Comparison of ENCODE assay signal across 10 cellular contexts in genomic region chr18:75248426-75249191, GRCh38. TPM values are rescaled to one million over a fixed set of nuclear protein-coding genes. Genes with fewer than 3 reads are reported as not detected.
A peak's percentile ranks its signal among the peaks of the same experiment; 100 is the strongest.
DNase-seq lines count a peak whose midpoint lies in the region; ATAC-seq, FAIRE-seq and TF ChIP-seq lines count a peak whose summit lies in the region.
"Had no signal": no experiment of that assay in that cellular context is flagged by ENCODE, and none has a peak within 500 bp of the region (broad histone marks: within the 10 kb centered on the region; RNA-seq: fewer than 3 reads in every experiment).

No MANE protein-coding gene starts in this region.

- H3K9me3 ChIP-seq in HepG2 (ENCODE audit: low read length) (no peaks in the 10 kb centered on the region), tibial artery (no peaks in the 10 kb centered on the region)

- no peak for ATAC-seq in activated T-cell treated with anti-CD3 and anti-CD28 coated beads, Interleukin-2, amount 50 U/mL, for 4 hours
- no peak for ATAC-seq in activated naive CD8-positive, alpha-beta T cell treated with anti-CD3 and anti-CD28 coated beads, Interleukin-2, amount 10 ng/mL, durations not matched to agents 7 days and 5 days (ENCODE audit: low read depth)
- ATAC-seq in HepG2 (peak; percentile 16; the same call in 1 of the 3 replicates), GM21723 (IDR thresholded peaks at IDR 0.05; ENCODE audit: unreplicated experiment) (no peak), HG03378 (IDR thresholded peaks at IDR 0.05; ENCODE audit: unreplicated experiment) (no peak)

- peak overlapping the region; percentile 58 for H3K4me2 ChIP-seq in HepG2 (ENCODE audit: low read depth, low read length)

- peak overlapping the region; percentile 31 for H2AFZ ChIP-seq in HepG2 (ENCODE audit: low read length)

- H3K27ac ChIP-seq in HepG2 (ENCODE audit: extremely low read length, insufficient read depth, low read length) (no peak overlapping the region), tibial artery (peak overlapping the region; percentile 53 to 68)
- H3K27ac ChIP-seq: KMS-11 had no signal

- H3K9me3 Mint-ChIP-seq in activated T-cell treated with anti-CD3 and anti-CD28 coated beads, Interleukin-2, amount 50 U/mL, for 4 hours: no peaks in the 10 kb centered on the region
- H3K9me3 Mint-ChIP-seq in activated naive CD8-positive, alpha-beta T cell treated with anti-CD3 and anti-CD28 coated beads, Interleukin-2, amount 10 ng/mL, durations not matched to agents 7 days and 5 days: peaks cover 3% of the 10 kb centered on the region

- WGBS in HepG2 (ENCODE audit: low lambda C conversion rate): 93% methylated on average over 10 of the region's 21 CpGs

- H3K36me3 ChIP-seq in HepG2 (replicated peaks in 1 of 2; ENCODE audit: control insufficient read depth in 1 of 2, insufficient read depth in 2 of 2, low read length in 2 of 2) (no peaks in the 10 kb centered on the region), tibial artery (no peaks in the 10 kb centered on the region)

- H3K79me2 ChIP-seq in HepG2 (ENCODE audit: insufficient read depth, low read length): peaks cover 5% of the 10 kb centered on the region

- H4K20me1 ChIP-seq in HepG2 (ENCODE audit: insufficient read depth, low read length): no peaks in the 10 kb centered on the region

- H3K4me1 Mint-ChIP-seq in activated T-cell treated with anti-CD3 and anti-CD28 coated beads, Interleukin-2, amount 50 U/mL, for 4 hours (ENCODE audit: low read depth): peaks cover 67% of the 10 kb centered on the region
- peaks cover 42% of the 10 kb centered on the region for H3K4me1 Mint-ChIP-seq in activated naive CD8-positive, alpha-beta T cell treated with anti-CD3 and anti-CD28 coated beads, Interleukin-2, amount 10 ng/mL, durations not matched to agents 7 days and 5 days

- H3K4me3 Mint-ChIP-seq in activated T-cell treated with anti-CD3 and anti-CD28 coated beads, Interleukin-2, amount 50 U/mL, for 4 hours: peak overlapping the region; percentile 85
- H3K4me3 Mint-ChIP-seq in activated naive CD8-positive, alpha-beta T cell treated with anti-CD3 and anti-CD28 coated beads, Interleukin-2, amount 10 ng/mL, durations not matched to agents 7 days and 5 days: peak overlapping the region; percentile 92

- H3K27ac Mint-ChIP-seq in activated naive CD8-positive, alpha-beta T cell treated with anti-CD3 and anti-CD28 coated beads, Interleukin-2, amount 10 ng/mL, durations not matched to agents 7 days and 5 days: peak overlapping the region; percentile 95

- no peaks in the 10 kb centered on the region for H3K36me3 Mint-ChIP-seq in activated T-cell treated with anti-CD3 and anti-CD28 coated beads, Interleukin-2, amount 50 U/mL, for 4 hours (ENCODE audit: insufficient read depth)
- peaks cover 4% of the 10 kb centered on the region for H3K36me3 Mint-ChIP-seq in activated naive CD8-positive, alpha-beta T cell treated with anti-CD3 and anti-CD28 coated beads, Interleukin-2, amount 10 ng/mL, durations not matched to agents 7 days and 5 days

- FAIRE-seq in HepG2 (lab: Jason Lieb, UNC): no peak

- no peaks in the 10 kb centered on the region for H3K27me3 ChIP-seq in HepG2 (ENCODE audit: control insufficient read depth in 1 of 2, insufficient read depth in 2 of 2, low read length in 2 of 2)
- no peaks in the 10 kb centered on the region for H3K27me3 ChIP-seq in tibial artery

- no TSS peak for BruUV-seq in HepG2 (replicated peaks; lab: Mats Ljungman, UMichigan)

- no peak for TF ChIP-seq RAD21 in HepG2 (CRISPR knock-in tag; IDR thresholded peaks at IDR 0.05)

- no peak for TF ChIP-seq POLR2A in HepG2 (IDR thresholded peaks at IDR 0.05; ENCODE audit: insufficient read depth in 1 of 2, low read depth in 2 of 2, low read length in 2 of 2)

- in situ Hi-C loops in HepG2 (cut with HindIII; ENCODE audit: extremely low pct_ligation_motif_present, low pct_unique_long_range_greater_than_20kb): no loop called here

- H3K9ac ChIP-seq in HepG2 (ENCODE audit: insufficient read depth, low read depth, low read length): peak overlapping the region; percentile 42; the same call in 1 of the 2 replicates
- H3K9ac ChIP-seq: KMS-11 had no signal

- POLR2A ChIA-PET in activated naive CD8-positive, alpha-beta T cell treated with anti-CD3 and anti-CD28 coated beads, Interleukin-2, amount 10 ng/mL, durations not matched to agents 7 days and 5 days (lab: Charles Lee): interaction anchor here (0.5 to 1.9 kb wide), 3 partner anchors 38 to 46 kb away, joined by 4 to 9 read pairs (median 9); partner anchors contain the start of genes PTGR3 and TSHZ1
- POLR2A ChIA-PET in HepG2 (lab: Yijun Ruan, JAX): interaction anchor here (0.9 kb wide), 1 partner anchor 39 kb away, joined by 3 read pairs; the partner anchor contains the start of gene TSHZ1

- intact Hi-C loops in HepG2 (cut with micrococcal nuclease; ENCODE audit: unreplicated experiment): no loop called here
- intact Hi-C loops in tibial artery (cut with DNase I; ENCODE audit: low total_unique reads): no loop called here

- TF ChIP-seq CTCF in HepG2 (CRISPR knock-in tag; IDR thresholded peaks at IDR 0.05) (no peak), tibial artery (IDR thresholded peaks at IDR 0.05) (no peak)

- peak overlapping the region in 1 of 3 experiments; percentile 50; a peak in 3 of 6 replicates for H3K4me3 ChIP-seq in HepG2 (replicated peaks in 1 of 3; ENCODE audit: insufficient read depth in 1 of 3, low read depth in 2 of 3, low read length in 3 of 3)
- peak overlapping the region; percentile 47 to 48 for H3K4me3 ChIP-seq in tibial artery

- no peak for DNase-seq in activated T-cell treated with anti-CD3 and anti-CD28 coated beads, Interleukin-2, amount 50 U/mL, for 4 hours
- DNase-seq in activated T-cell treated with anti-CD3 and anti-CD28 coated beads, Interleukin-2, amount 50 U/mL, for 1 hour: no peak
- DNase-seq in activated naive CD8-positive, alpha-beta T cell treated with anti-CD3 and anti-CD28 coated beads, Interleukin-2, amount 10 ng/mL, durations not matched to agents 7 days and 5 days: no peak
- DNase-seq in HepG2 (ENCODE audit: low spot score) (no peak), tibial artery (no peak)
- DNase-seq in activated CD4-positive, CD25-positive, alpha-beta regulatory T cell (lab: John Stamatoyannopoulos, UW): no peak
- DNase-seq: GDM1 had no signal

- no peak for TF ChIP-seq EP300 in HepG2 (IDR thresholded peaks at IDR 0.05; ENCODE audit: low read depth in 2 of 2, low read length in 2 of 2)
- no peak for TF ChIP-seq EP300 in HepG2 (CRISPR knock-in tag; IDR thresholded peaks at IDR 0.05; ENCODE audit: borderline replicate concordance)

- CTCF ChIA-PET in HepG2 (lab: Yijun Ruan, JAX; ENCODE audit: low intra/inter-chr PET ratio, low total read pairs): no interaction called here

- peaks cover 26% of the 10 kb centered on the region for H3K4me1 ChIP-seq in HepG2 (ENCODE audit: insufficient read depth, low read length)
- H3K4me1 ChIP-seq in tibial artery: peaks cover 0 to 40% (median 24%) of the 10 kb centered on the region in 4 donors

- no peaks in the 10 kb centered on the region for H3K27me3 Mint-ChIP-seq in activated T-cell treated with anti-CD3 and anti-CD28 coated beads, Interleukin-2, amount 50 U/mL, for 4 hours (ENCODE audit: low read depth)
- H3K27me3 Mint-ChIP-seq in activated naive CD8-positive, alpha-beta T cell treated with anti-CD3 and anti-CD28 coated beads, Interleukin-2, amount 10 ng/mL, durations not matched to agents 7 days and 5 days: no peaks in the 10 kb centered on the region

RNA-seq across cellular contexts. Expression of gene TSHZ1, which starts 38.0 kb away (rescaled TPM):
- 10 to 100 TPM; 10.8 to 13.6 (median 12.5) TPM for total RNA-seq in activated T-cell treated with anti-CD3 and anti-CD28 coated beads, Interleukin-2, amount 50 U/mL, for 4 hours
- total RNA-seq in activated naive CD8-positive, alpha-beta T cell treated with anti-CD3 and anti-CD28 coated beads, Interleukin-2, amount 10 ng/mL, durations not matched to agents 7 days and 5 days: 10 to 100 TPM; 23.7 to 25.2 TPM
- total RNA-seq in HepG2 (2016; rRNA removed; fragmentation: Illumina TruSeq; extraction: Trizol): 2.5 and 2.6 TPM in 2 replicates
- total RNA-seq in HepG2 (2016; cell fraction: cytosol; rRNA removed; fragmentation: Illumina TruSeq; extraction: Trizol; ENCODE audit: low read depth): 0.20 and 0.35 TPM in 2 replicates
- total RNA-seq in HepG2 (2016; cell fraction: insoluble cytoplasmic fraction; rRNA removed; fragmentation: Illumina TruSeq; extraction: Trizol): 2.1 and 2.4 TPM in 2 replicates
- 1.5 and 1.6 TPM in 2 replicates for total RNA-seq in HepG2 (2016; cell fraction: membrane; rRNA removed; fragmentation: Illumina TruSeq; extraction: Trizol)
- 2.9 and 3.6 TPM in 2 replicates for total RNA-seq in HepG2 (2016; cell fraction: nucleus; rRNA removed; fragmentation: Illumina TruSeq; extraction: Trizol)
- polyA plus RNA-seq in HepG2 (2011; rRNA removed): 2.4 and 2.7 TPM in 2 replicates
- polyA plus RNA-seq in HepG2 (2011; cell fraction: cytosol; rRNA removed): 1.7 and 1.8 TPM in 2 replicates
- polyA plus RNA-seq in HepG2 (2011; cell fraction: nucleus; rRNA removed): 3.2 and 3.4 TPM in 2 replicates
- 4.3 and 4.7 TPM in 2 replicates for polyA plus RNA-seq in HepG2 (2012)
- polyA plus RNA-seq in HepG2 (2016; cell fraction: cytosol; fragmentation: Illumina TruSeq; extraction: Trizol; ENCODE audit: low read depth): 0.17 and 0.18 TPM in 2 replicates
- polyA plus RNA-seq in HepG2 (2016; cell fraction: insoluble cytoplasmic fraction; fragmentation: Illumina TruSeq; extraction: Trizol; ENCODE audit: low read depth): 2.9 and 3.5 TPM in 2 replicates
- 0.81 and 1.0 TPM in 2 replicates for polyA plus RNA-seq in HepG2 (2016; cell fraction: membrane; fragmentation: Illumina TruSeq; extraction: Trizol; ENCODE audit: low read depth)
- 3.8 and 3.9 TPM in 2 replicates for polyA plus RNA-seq in HepG2 (2016; cell fraction: nucleus; fragmentation: Illumina TruSeq; extraction: Trizol; ENCODE audit: insufficient read depth, low read depth)
- 4.9 and 6.5 TPM in 2 replicates for polyA minus RNA-seq in HepG2 (2011; rRNA and poly(A)+ RNA removed; ENCODE audit: low replicate concordance)
- 4.2 and 4.7 TPM in 2 replicates for polyA minus RNA-seq in HepG2 (2011; cell fraction: cytosol; rRNA and poly(A)+ RNA removed)
- polyA minus RNA-seq in HepG2 (2011; cell fraction: nucleus; rRNA and poly(A)+ RNA removed): 4.4 and 4.8 TPM in 2 replicates

RNA-seq across cellular contexts. Expression of gene PTGR3, which starts 39.7 kb away (rescaled TPM):
- 10 to 100 TPM in 1 of 3 donors, 1 to 10 TPM in 2; 8.9 to 12.8 (median 9.2) TPM for total RNA-seq in activated T-cell treated with anti-CD3 and anti-CD28 coated beads, Interleukin-2, amount 50 U/mL, for 4 hours
- total RNA-seq in activated naive CD8-positive, alpha-beta T cell treated with anti-CD3 and anti-CD28 coated beads, Interleukin-2, amount 10 ng/mL, durations not matched to agents 7 days and 5 days: 10 to 100 TPM; 36.6 to 37.2 TPM
- total RNA-seq in HepG2 (2016; rRNA removed; fragmentation: Illumina TruSeq; extraction: Trizol): 11.5 and 13.3 TPM in 2 replicates
- 3.0 and 3.5 TPM in 2 replicates for total RNA-seq in HepG2 (2016; cell fraction: cytosol; rRNA removed; fragmentation: Illumina TruSeq; extraction: Trizol; ENCODE audit: low read depth)
- total RNA-seq in HepG2 (2016; cell fraction: insoluble cytoplasmic fraction; rRNA removed; fragmentation: Illumina TruSeq; extraction: Trizol): 12.0 and 13.7 TPM in 2 replicates
- total RNA-seq in HepG2 (2016; cell fraction: membrane; rRNA removed; fragmentation: Illumina TruSeq; extraction: Trizol): 9.5 and 11.7 TPM in 2 replicates
- total RNA-seq in HepG2 (2016; cell fraction: nucleus; rRNA removed; fragmentation: Illumina TruSeq; extraction: Trizol): 6.0 and 7.5 TPM in 2 replicates
- 23.5 and 25.3 TPM in 2 replicates for polyA plus RNA-seq in HepG2 (2011; rRNA removed)
- 17.8 and 19.5 TPM in 2 replicates for polyA plus RNA-seq in HepG2 (2011; cell fraction: cytosol; rRNA removed)
- 21.7 and 25.8 TPM in 2 replicates for polyA plus RNA-seq in HepG2 (2011; cell fraction: nucleus; rRNA removed)
- 16.2 and 18.2 TPM in 2 replicates for polyA plus RNA-seq in HepG2 (2012)
- polyA plus RNA-seq in HepG2 (2016; cell fraction: cytosol; fragmentation: Illumina TruSeq; extraction: Trizol; ENCODE audit: low read depth): 5.8 and 8.4 TPM in 2 replicates
- polyA plus RNA-seq in HepG2 (2016; cell fraction: insoluble cytoplasmic fraction; fragmentation: Illumina TruSeq; extraction: Trizol; ENCODE audit: low read depth): 18.6 and 22.2 TPM in 2 replicates
- polyA plus RNA-seq in HepG2 (2016; cell fraction: membrane; fragmentation: Illumina TruSeq; extraction: Trizol; ENCODE audit: low read depth): 12.0 and 13.4 TPM in 2 replicates
- 11.7 and 16.0 TPM in 2 replicates for polyA plus RNA-seq in HepG2 (2016; cell fraction: nucleus; fragmentation: Illumina TruSeq; extraction: Trizol; ENCODE audit: insufficient read depth, low read depth)
- 91.8 and 99.6 TPM in 2 replicates for polyA minus RNA-seq in HepG2 (2011; rRNA and poly(A)+ RNA removed; ENCODE audit: low replicate concordance)
- polyA minus RNA-seq in HepG2 (2011; cell fraction: cytosol; rRNA and poly(A)+ RNA removed): 14.5 and 19.7 TPM in 2 replicates
- 23.2 and 33.2 TPM in 2 replicates for polyA minus RNA-seq in HepG2 (2011; cell fraction: nucleus; rRNA and poly(A)+ RNA removed)
